ENCODE assay signal across 8 cellular contexts in the genomic region with DNA sequence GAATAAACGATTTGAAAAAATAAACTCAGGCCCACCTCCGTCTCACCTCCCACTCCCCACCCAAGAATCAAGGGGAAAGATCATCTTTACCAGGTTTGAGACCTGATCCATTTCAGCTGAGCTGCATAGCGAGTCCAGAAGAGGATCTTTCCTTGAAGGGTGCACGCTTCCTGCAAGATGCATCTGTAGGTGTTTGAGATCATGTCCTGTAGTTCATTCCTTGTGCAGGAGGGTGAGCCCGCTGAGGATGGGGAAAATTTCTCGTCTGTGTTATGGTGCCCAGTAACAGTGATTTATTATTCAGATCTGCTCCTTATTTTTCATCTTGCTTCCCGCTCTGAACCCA. TPM values are rescaled to one million over a fixed set of nuclear protein-coding genes. Genes with fewer than 3 reads are reported as not detected.
DNase-seq lines count a peak whose midpoint lies in the region; ATAC-seq lines count a peak whose summit lies in the region.

No MANE protein-coding gene starts in this region.

- no peaks in the 10 kb centered on the region for H3K27me3 Mint-ChIP-seq in activated T-cell treated with anti-CD3 and anti-CD28 coated beads, Interleukin-2, amount 50 U/mL, for 4 hours (ENCODE audit: low read depth)
- no peaks in the 10 kb centered on the region for H3K27me3 Mint-ChIP-seq in activated CD4-positive, alpha-beta memory T cell treated with anti-CD3 and anti-CD28 coated beads, Interleukin-2, amount 10 ng/mL, durations not matched to agents 7 days and 5 days

- no peaks in the 10 kb centered on the region for H3K36me3 ChIP-seq in stomach smooth muscle (ENCODE audit: control insufficient read depth in 2 of 2, insufficient read depth in 2 of 2, low read length in 2 of 2)

- peak overlapping the region; percentile 89 for H3K4me3 ChIP-seq in iPS-18c (ENCODE audit: insufficient read depth, low read depth, low read length)
- H3K4me3 ChIP-seq in stomach smooth muscle (ENCODE audit: low read length in 2 of 2): peak overlapping the region; percentile 78 to 90

- CTCF ChIA-PET in activated CD4-positive, alpha-beta memory T cell treated with anti-CD3 and anti-CD28 coated beads, Interleukin-2, amount 10 ng/mL, durations not matched to agents 7 days and 5 days (lab: Charles Lee): interaction anchor here (1.4 to 2.1 kb wide), 3 partner anchors 10 to 48 kb away, joined by 4 to 27 read pairs (median 5); partner anchors contain the start of gene XRCC5

- H3K9me3 ChIP-seq in iPS-18c (ENCODE audit: control insufficient read depth, insufficient read depth, low read length) (no peaks in the 10 kb centered on the region), stomach smooth muscle (ENCODE audit: control insufficient read depth in 2 of 2, low read length in 2 of 2) (no peaks in the 10 kb centered on the region)

- H3K36me3 Mint-ChIP-seq in activated T-cell treated with anti-CD3 and anti-CD28 coated beads, Interleukin-2, amount 50 U/mL, for 4 hours (ENCODE audit: insufficient read depth): no peaks in the 10 kb centered on the region
- H3K36me3 Mint-ChIP-seq in activated CD4-positive, alpha-beta memory T cell treated with anti-CD3 and anti-CD28 coated beads, Interleukin-2, amount 10 ng/mL, durations not matched to agents 7 days and 5 days (ENCODE audit: low read depth): peaks cover 15% of the 10 kb centered on the region

- POLR2A ChIA-PET in activated CD4-positive, alpha-beta memory T cell treated with anti-CD3 and anti-CD28 coated beads, Interleukin-2, amount 10 ng/mL, durations not matched to agents 7 days and 5 days (lab: Charles Lee): interaction anchor here (1.4 to 6.0 kb wide), 5 partner anchors 25 to 114 kb away, joined by 3 to 103 read pairs (median 4); partner anchors contain the start of gene XRCC5

- intact Hi-C loops in sciatic nerve (cut with DNase I): no loop called here

- no peaks in the 10 kb centered on the region for H3K27me3 ChIP-seq in stomach smooth muscle (ENCODE audit: control insufficient read depth in 1 of 2, insufficient read depth in 2 of 2, low read length in 2 of 2)

- no peak for DNase-seq in activated T-cell treated with anti-CD3 and anti-CD28 coated beads, Interleukin-2, amount 50 U/mL, for 4 hours
- DNase-seq in activated T-cell treated with anti-CD3 and anti-CD28 coated beads for 4 hours (no peak), sciatic nerve (ENCODE audit: low spot score) (no peak), 8988T (no peak)
- DNase-seq in activated CD4-positive, alpha-beta memory T cell treated with anti-CD3 and anti-CD28 coated beads, Interleukin-2, amount 10 ng/mL, durations not matched to agents 7 days and 5 days: no peak

- peak overlapping the region; percentile 88 for H3K4me3 Mint-ChIP-seq in activated T-cell treated with anti-CD3 and anti-CD28 coated beads, Interleukin-2, amount 50 U/mL, for 4 hours
- peak overlapping the region; percentile 96 for H3K4me3 Mint-ChIP-seq in activated CD4-positive, alpha-beta memory T cell treated with anti-CD3 and anti-CD28 coated beads, Interleukin-2, amount 10 ng/mL, durations not matched to agents 7 days and 5 days

- no peaks in the 10 kb centered on the region for H3K9me3 Mint-ChIP-seq in activated T-cell treated with anti-CD3 and anti-CD28 coated beads, Interleukin-2, amount 50 U/mL, for 4 hours
- no peaks in the 10 kb centered on the region for H3K9me3 Mint-ChIP-seq in activated CD4-positive, alpha-beta memory T cell treated with anti-CD3 and anti-CD28 coated beads, Interleukin-2, amount 10 ng/mL, durations not matched to agents 7 days and 5 days

- H3K4me1 Mint-ChIP-seq in activated T-cell treated with anti-CD3 and anti-CD28 coated beads, Interleukin-2, amount 50 U/mL, for 4 hours (ENCODE audit: low read depth): peaks cover 68% of the 10 kb centered on the region
- H3K4me1 Mint-ChIP-seq in activated CD4-positive, alpha-beta memory T cell treated with anti-CD3 and anti-CD28 coated beads, Interleukin-2, amount 10 ng/mL, durations not matched to agents 7 days and 5 days: peaks cover 63% of the 10 kb centered on the region

- H3K27ac Mint-ChIP-seq in activated CD4-positive, alpha-beta memory T cell treated with anti-CD3 and anti-CD28 coated beads, Interleukin-2, amount 10 ng/mL, durations not matched to agents 7 days and 5 days: peak overlapping the region; percentile 79

- no peak overlapping the region for H3K27ac ChIP-seq in stomach smooth muscle (ENCODE audit: low read length)

- H3K9ac ChIP-seq in stomach smooth muscle (ENCODE audit: low read length in 2 of 2): peak overlapping the region; percentile 62 to 68

- ATAC-seq in activated T-cell treated with anti-CD3 and anti-CD28 coated beads, Interleukin-2, amount 50 U/mL, for 4 hours: no peak
- ATAC-seq in GM18498 (IDR thresholded peaks at IDR 0.05; ENCODE audit: unreplicated experiment) (no peak), sciatic nerve (no peak)

- H3K4me1 ChIP-seq in stomach smooth muscle (ENCODE audit: control insufficient read depth, insufficient read depth, low read length): peaks cover 10% of the 10 kb centered on the region

RNA-seq across cellular contexts. Expression of gene TMEM169, which starts 0.6 kb away (rescaled TPM):
- under 1 TPM; 0.08 to 0.53 (median 0.27) TPM for total RNA-seq in activated T-cell treated with anti-CD3 and anti-CD28 coated beads, Interleukin-2, amount 50 U/mL, for 4 hours
- total RNA-seq in activated CD4-positive, alpha-beta memory T cell treated with anti-CD3 and anti-CD28 coated beads, Interleukin-2, amount 10 ng/mL, durations not matched to agents 7 days and 5 days: 1 to 10 TPM; 2.3 to 3.5 TPM
- 1.6 TPM for total RNA-seq in sciatic nerve

RNA-seq across cellular contexts. Expression of gene PECR, which starts 0.8 kb away (rescaled TPM):
- 1 to 10 TPM; 4.7 to 6.9 (median 6.0) TPM for total RNA-seq in activated T-cell treated with anti-CD3 and anti-CD28 coated beads, Interleukin-2, amount 50 U/mL, for 4 hours
- 10 to 100 TPM; 32.5 to 34.7 TPM for total RNA-seq in activated CD4-positive, alpha-beta memory T cell treated with anti-CD3 and anti-CD28 coated beads, Interleukin-2, amount 10 ng/mL, durations not matched to agents 7 days and 5 days
- total RNA-seq in sciatic nerve: 15.1 TPM

RNA-seq across cellular contexts. Expression of gene XRCC5, which starts 26.8 kb away (rescaled TPM):
- total RNA-seq in activated T-cell treated with anti-CD3 and anti-CD28 coated beads, Interleukin-2, amount 50 U/mL, for 4 hours: 100 to 1,000 TPM; 460 to 524 (median 513) TPM
- 100 to 1,000 TPM; 296 to 302 TPM for total RNA-seq in activated CD4-positive, alpha-beta memory T cell treated with anti-CD3 and anti-CD28 coated beads, Interleukin-2, amount 10 ng/mL, durations not matched to agents 7 days and 5 days
- total RNA-seq in sciatic nerve: 173 TPM
